Comparison of ENCODE assay signal across 8 cellular contexts in the genomic region with DNA sequence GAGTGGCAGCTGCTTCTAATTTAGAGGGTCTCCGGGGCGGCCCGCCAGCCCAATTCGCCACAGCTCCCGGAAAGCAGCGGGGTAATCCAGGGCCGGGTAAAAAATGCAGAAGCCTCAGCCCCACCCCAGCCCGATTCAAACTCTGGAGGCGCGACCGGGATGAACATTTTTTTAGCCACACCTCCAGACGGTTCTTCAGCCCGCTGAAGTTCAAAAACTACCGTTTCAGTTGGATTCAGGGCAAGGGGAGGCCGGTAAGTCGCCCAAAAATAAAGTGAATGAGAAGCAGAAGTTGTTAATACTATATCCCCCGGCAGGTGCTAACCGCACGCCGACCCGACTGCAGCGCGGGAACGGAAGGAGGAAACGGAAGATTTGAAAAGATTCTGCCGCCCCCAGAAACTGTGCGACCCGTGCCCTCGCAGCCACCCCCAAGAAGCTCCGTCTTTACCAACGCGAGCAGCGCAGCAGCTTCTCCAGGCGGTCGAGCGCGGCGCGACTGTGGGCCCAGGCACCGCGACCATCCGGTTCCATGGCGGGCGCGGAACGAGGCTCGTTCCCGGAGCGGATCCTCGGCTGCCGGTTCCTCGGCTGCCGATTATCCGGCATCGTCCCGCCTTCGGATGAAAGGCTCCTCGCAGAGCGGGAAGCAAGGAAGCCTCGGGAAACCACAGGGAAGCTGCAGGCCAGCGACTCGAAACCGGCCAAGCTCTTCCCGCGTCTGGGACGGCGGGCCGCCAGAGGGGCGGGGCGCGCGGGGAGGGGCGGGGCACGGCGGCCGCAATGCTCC. TPM values are rescaled to one million over a fixed set of nuclear protein-coding genes. Genes with fewer than 3 reads are reported as not detected.
DNase-seq lines count a peak whose midpoint lies in the region; ATAC-seq and TF ChIP-seq lines count a peak whose summit lies in the region.

A gene (minus strand): TSS at position 723 of the 790 bp plus-strand sequence. CDS start 114 bp downstream, at position 609.

- peaks cover 3% of the 10 kb centered on the region for H3K36me3 Mint-ChIP-seq in activated naive CD8-positive, alpha-beta T cell

- H3K9me3 Mint-ChIP-seq in activated naive CD8-positive, alpha-beta T cell (ENCODE audit: low read depth) = no peaks in the 10 kb centered on the region

- no peaks in the 10 kb centered on the region for H3K9me3 ChIP-seq in RWPE2 (ENCODE audit: severe bottlenecking)

- DNase-seq in DMS 273 treated with DMSO at 0.1 percent for 48 hours (lab: John Stamatoyannopoulos, UW) (peak; percentile 50), HT-29 (ENCODE audit: low spot score) (peak; percentile 57), RWPE2 (ENCODE audit: low spot score) (peak; percentile 39), Right ventricle myocardium inferior (ENCODE audit: missing footprints) (peak; percentile 78), posterior cingulate gyrus (peak in 8 of 10 donors; percentile 12 to 85 (median 26)), ureter (ENCODE audit: low spot score) (peak; percentile 53)

- peaks cover 13% of the 10 kb centered on the region for H3K36me3 ChIP-seq in RWPE2 (ENCODE audit: low read depth)

- peaks cover 27% of the 10 kb centered on the region for H3K4me1 Mint-ChIP-seq in activated naive CD8-positive, alpha-beta T cell (ENCODE audit: low read depth)

- peak within 1 kb of the TSS; percentile 93 for H3K4me3 Mint-ChIP-seq in activated naive CD8-positive, alpha-beta T cell

- peaks cover 2% of the 10 kb centered on the region for H3K27me3 Mint-ChIP-seq in activated naive CD8-positive, alpha-beta T cell

- H3K4me3 ChIP-seq in RWPE2 (ENCODE audit: severe bottlenecking) = peak within 1 kb of the TSS; percentile 86

- H3K4me1 ChIP-seq in RWPE2 (ENCODE audit: insufficient read depth, poor library complexity, severe bottlenecking) = peaks cover 11% of the 10 kb centered on the region

- H3K27me3 ChIP-seq in RWPE2 (ENCODE audit: insufficient read depth, poor library complexity, severe bottlenecking) = no peaks in the 10 kb centered on the region

- H3K27ac ChIP-seq in RWPE2 (ENCODE audit: poor library complexity, severe bottlenecking) = peak within 1 kb of the TSS; percentile 89

- peak within 1 kb of the TSS; percentile 90 for H3K27ac Mint-ChIP-seq in activated naive CD8-positive, alpha-beta T cell

- TF ChIP-seq CTCF in RWPE2 (IDR thresholded peaks at IDR 0.05; ENCODE audit: poor library complexity, severe bottlenecking) = no peak

- intact Hi-C loops in Right ventricle myocardium inferior (cut with DNase I) (loop anchor here (5.0 kb wide), 1 partner anchor 503 kb away; a partner anchor contains a TSS), posterior cingulate gyrus (cut with DNase I) (no loop called here)

- ATAC-seq in GM21360 (IDR thresholded peaks at IDR 0.05; ENCODE audit: unreplicated experiment) = peak; percentile 20
- peak; percentile 20 for ATAC-seq in RWPE2 (ENCODE audit: low read depth)
- peak; percentile 23 for ATAC-seq in Right ventricle myocardium inferior

RNA-seq across cellular contexts. Expression of the gene that starts here (rescaled TPM):
- 16.3 and 17.9 TPM in 2 replicates for total RNA-seq in HT-29 (2014; rRNA removed; shearing (Covaris generic))
- total RNA-seq in Right ventricle myocardium inferior (8.4 TPM), ureter (11.8 TPM)

Comparison
In these comparisons a context has a peak if more than half of its experiments do, and no peak if none do; other contexts are left out.
1. Peak in every context shown above with its lines: DNase-seq, ATAC-seq, H3K4me3 ChIP-seq and H3K27ac ChIP-seq.
2. DNase-seq: peak in every context shown above with its lines; median percentile 78 in Right ventricle myocardium inferior; 57 in HT-29; 53 in ureter; 50 in DMS 273 treated with DMSO at 0.1 percent for 48 hours; 39 in RWPE2; 26 in posterior cingulate gyrus.